Comparison of ENCODE assay signal across 1 cellular context in genomic region chr3:66276705-66277274, GRCh38.
TF ChIP-seq lines count a peak whose summit lies in the region.

No MANE protein-coding gene starts in this region.

TF ChIP-seq in K562, 482 proteins besides CTCF, POLR2A, EP300 and RAD21 (continued from another document):
- 0 out of 2 replicates have a peak, but pooled peaks have one; percentile 14 for TF ChIP-seq SMC3 (conservative IDR thresholded peaks at IDR 0.05; ENCODE audit: insufficient read depth, low read depth, low read length)
- TF ChIP-seq ZNF384 (IDR thresholded peaks at IDR 0.05; ENCODE audit: low read depth, low read length), result peak; percentile 83
- no peak for TF ChIP-seq SRSF9 (IDR thresholded peaks at IDR 0.05; ENCODE audit: borderline replicate concordance, low read depth, low read length)
- TF ChIP-seq, protein P1, sequence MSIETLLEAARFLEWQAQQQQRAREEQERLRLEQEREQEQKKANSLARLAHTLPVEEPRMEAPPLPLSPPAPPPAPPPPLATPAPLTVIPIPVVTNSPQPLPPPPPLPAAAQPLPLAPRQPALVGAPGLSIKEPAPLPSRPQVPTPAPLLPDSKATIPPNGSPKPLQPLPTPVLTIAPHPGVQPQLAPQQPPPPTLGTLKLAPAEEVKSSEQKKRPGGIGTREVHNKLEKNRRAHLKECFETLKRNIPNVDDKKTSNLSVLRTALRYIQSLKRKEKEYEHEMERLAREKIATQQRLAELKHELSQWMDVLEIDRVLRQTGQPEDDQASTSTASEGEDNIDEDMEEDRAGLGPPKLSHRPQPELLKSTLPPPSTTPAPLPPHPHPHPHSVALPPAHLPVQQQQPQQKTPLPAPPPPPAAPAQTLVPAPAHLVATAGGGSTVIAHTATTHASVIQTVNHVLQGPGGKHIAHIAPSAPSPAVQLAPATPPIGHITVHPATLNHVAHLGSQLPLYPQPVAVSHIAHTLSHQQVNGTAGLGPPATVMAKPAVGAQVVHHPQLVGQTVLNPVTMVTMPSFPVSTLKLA (conservative IDR thresholded peaks at IDR 0.05), result no peak
